36 cellular contexts compared by ENCODE assay signal in the genomic region with DNA sequence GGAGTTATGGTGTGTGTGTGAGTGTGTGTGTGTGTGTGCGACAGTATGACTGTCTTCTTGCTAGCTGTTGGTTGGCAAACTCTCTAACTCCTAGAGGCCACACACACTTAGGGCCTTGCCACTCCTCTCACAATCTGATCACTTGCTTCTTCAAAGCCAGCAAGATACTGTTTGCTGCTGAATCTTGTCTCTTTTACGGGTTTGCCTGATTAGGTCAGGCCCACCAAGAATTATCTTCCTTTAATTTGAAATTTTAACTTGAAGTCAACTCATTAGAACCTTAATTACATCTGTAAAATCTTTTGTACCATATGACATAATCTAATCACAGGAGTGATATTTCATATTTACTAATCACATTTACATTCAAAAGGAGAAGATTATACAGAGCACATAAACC.
"Had no signal": no experiment of that assay in that cellular context is flagged by ENCODE, and none has a peak within 500 bp of the region (broad histone marks: within the 10 kb centered on the region; RNA-seq: fewer than 3 reads in every experiment).

No MANE protein-coding gene starts in this region.

- H3K4me3 ChIP-seq: MG63 had no signal

- H3K9me3 ChIP-seq: MG63 had no signal

- DNase-seq: Karpas-422, Kasumi-1, MG63, MM.1S, MV-4-11, NCI-H1048, NCI-H1092, NCI-H1092 treated with DMSO at 0.1 percent for 48 hours, NCI-H1105, NCI-H1105 treated with DMSO at 0.1 percent for 48 hours, NCI-H1417, NCI-H1417 treated with DMSO at 0.1 percent for 48 hours, NCI-H1436, NCI-H1436 treated with DMSO at 0.1 percent for 48 hours, NCI-H146, NCI-H1694, NCI-H1694 treated with DMSO at 0.1 percent for 48 hours, NCI-H187, NCI-H187 treated with DMSO at 0.1 percent for 48 hours, NCI-H1930, NCI-H2029, NCI-H2029 treated with DMSO at 0.1 percent for 48 hours, NCI-H2081, NCI-H2081 treated with DMSO at 0.1 percent for 48 hours, NCI-H2107, NCI-H2171, NCI-H2171 treated with DMSO at 0.1 percent for 48 hours, NCI-H2227 treated with DMSO at 0.1 percent for 48 hours, NCI-H226, NCI-H345, NCI-H446, NCI-H446 treated with DMSO at 0.1 percent for 48 hours, NCI-H510A, NCI-H510A treated with DMSO at 0.1 percent for 48 hours, NCI-H524, NCI-H524 treated with DMSO at 0.1 percent for 48 hours had no signal

- H3K27me3 ChIP-seq: MG63 had no signal

- H3K36me3 ChIP-seq: MG63 had no signal
